Comparison of ENCODE assay signal across 8 cellular contexts in the genomic region with DNA sequence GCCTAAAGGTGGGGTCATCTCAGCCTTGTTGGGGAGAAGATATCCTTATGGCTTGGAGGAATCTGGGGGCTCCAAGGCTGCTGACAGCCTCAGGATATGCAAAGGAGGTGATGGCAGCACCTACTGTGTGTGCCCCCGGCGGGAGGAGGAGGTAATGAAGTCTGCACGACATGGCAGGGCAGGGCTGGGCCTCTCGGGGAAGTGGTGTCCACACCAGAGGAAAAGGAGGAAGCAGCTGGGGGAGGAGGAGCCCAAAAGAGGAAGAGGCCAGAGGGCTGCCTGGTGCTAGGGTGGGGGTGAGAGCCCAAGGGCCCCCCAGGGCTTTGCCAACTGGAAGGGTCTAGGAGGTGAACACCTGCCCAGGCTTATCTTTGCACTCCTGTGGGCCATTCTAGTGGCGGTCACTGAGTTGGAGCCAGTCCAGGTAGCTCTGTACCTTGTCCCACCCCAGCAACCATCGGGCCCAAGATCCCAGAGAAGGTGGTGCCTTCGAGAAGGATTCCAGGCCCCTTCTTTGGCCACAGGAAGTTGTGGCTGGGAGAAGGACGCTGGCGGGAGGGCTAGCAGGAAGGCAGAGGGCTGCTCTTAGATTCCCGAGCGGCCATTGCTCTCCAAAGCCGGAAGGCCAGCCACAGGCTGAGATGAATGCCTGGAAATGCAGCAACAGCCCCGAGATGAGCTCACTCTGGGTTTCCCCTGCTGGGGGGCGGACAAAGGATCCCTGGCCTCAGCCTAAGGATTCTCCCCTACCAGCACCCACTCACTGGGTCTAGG. TPM values are rescaled to one million over a fixed set of nuclear protein-coding genes. Genes with fewer than 3 reads are reported as not detected.
A peak's percentile ranks its signal among the peaks of the same experiment; 100 is the strongest.
DNase-seq lines count a peak whose midpoint lies in the region; ATAC-seq lines count a peak whose summit lies in the region.

No MANE protein-coding gene starts in this region.

- peak overlapping the region; percentile 55 for H3K4me3 Mint-ChIP-seq in activated naive CD4-positive, alpha-beta T cell treated with anti-CD3 and anti-CD28 coated beads for 36 hours
- peak overlapping the region; percentile 69 for H3K4me3 Mint-ChIP-seq in activated T-helper 2 cell treated with anti-CD3 and anti-CD28 coated beads, Interferon-gamma antibody, Interleukin-2, Interleukin-4, amounts not matched to agents 10 μg/mL and 5 μg/mL and 100 μg/mL, durations not matched to agents 14 hours and 24 hours and 36 hours (ENCODE audit: low read depth)

- no peaks in the 10 kb centered on the region for H3K27me3 Mint-ChIP-seq in activated naive CD4-positive, alpha-beta T cell treated with anti-CD3 and anti-CD28 coated beads for 36 hours (ENCODE audit: low read depth)
- no peaks in the 10 kb centered on the region for H3K27me3 Mint-ChIP-seq in activated T-helper 2 cell treated with anti-CD3 and anti-CD28 coated beads, Interferon-gamma antibody, Interleukin-2, Interleukin-4, amounts not matched to agents 10 μg/mL and 5 μg/mL and 100 μg/mL, durations not matched to agents 14 hours and 24 hours and 36 hours (ENCODE audit: low read depth)

- H3K27ac Mint-ChIP-seq in activated naive CD4-positive, alpha-beta T cell treated with anti-CD3 and anti-CD28 coated beads for 36 hours: peak overlapping the region; percentile 95
- H3K27ac Mint-ChIP-seq in activated T-helper 2 cell treated with anti-CD3 and anti-CD28 coated beads, Interferon-gamma antibody, Interleukin-2, Interleukin-4, amounts not matched to agents 10 μg/mL and 5 μg/mL and 100 μg/mL, durations not matched to agents 14 hours and 24 hours and 36 hours: peak overlapping the region; percentile 95

- DNase-seq in activated naive CD4-positive, alpha-beta T cell treated with anti-CD3 and anti-CD28 coated beads for 36 hours: peak; percentile 74
- no peak for DNase-seq in activated naive CD4-positive, alpha-beta T cell treated with anti-CD3 and anti-CD28 coated beads, Interleukin-2, amount 50 U/mL, for 16 hours
- DNase-seq in activated T-helper 2 cell treated with anti-CD3 and anti-CD28 coated beads, Interferon-gamma antibody, Interleukin-2, Interleukin-4, amounts not matched to agents 10 μg/mL and 5 μg/mL and 100 μg/mL, durations not matched to agents 14 hours and 24 hours and 36 hours (ENCODE audit: low spot score): no peak
- DNase-seq in Right ventricle myocardium inferior (ENCODE audit: missing footprints): peak; percentile 92
- DNase-seq in pulmonary artery endothelial cell (ENCODE audit: low read depth, low spot score): peak; percentile 87
- DNase-seq in H4 (ENCODE audit: low spot score): no peak
- no peak for DNase-seq in putamen (ENCODE audit: low spot score)
- no peak for DNase-seq in NCI-H2171 treated with DMSO at 0.1 percent for 48 hours (lab: John Stamatoyannopoulos, UW)

- H3K36me3 Mint-ChIP-seq in activated naive CD4-positive, alpha-beta T cell treated with anti-CD3 and anti-CD28 coated beads for 36 hours (ENCODE audit: low read depth): peaks cover 2% of the 10 kb centered on the region
- peaks cover 43% of the 10 kb centered on the region for H3K36me3 Mint-ChIP-seq in activated T-helper 2 cell treated with anti-CD3 and anti-CD28 coated beads, Interferon-gamma antibody, Interleukin-2, Interleukin-4, amounts not matched to agents 10 μg/mL and 5 μg/mL and 100 μg/mL, durations not matched to agents 14 hours and 24 hours and 36 hours (ENCODE audit: low read depth)

- peak; percentile 35 for ATAC-seq in Right ventricle myocardium inferior

- H3K9me3 Mint-ChIP-seq in activated naive CD4-positive, alpha-beta T cell treated with anti-CD3 and anti-CD28 coated beads for 36 hours: no peaks in the 10 kb centered on the region
- no peaks in the 10 kb centered on the region for H3K9me3 Mint-ChIP-seq in activated T-helper 2 cell treated with anti-CD3 and anti-CD28 coated beads, Interferon-gamma antibody, Interleukin-2, Interleukin-4, amounts not matched to agents 10 μg/mL and 5 μg/mL and 100 μg/mL, durations not matched to agents 14 hours and 24 hours and 36 hours

- H3K4me1 Mint-ChIP-seq in activated naive CD4-positive, alpha-beta T cell treated with anti-CD3 and anti-CD28 coated beads for 36 hours (ENCODE audit: low read depth): peaks cover 90% of the 10 kb centered on the region
- peaks cover 74% of the 10 kb centered on the region for H3K4me1 Mint-ChIP-seq in activated T-helper 2 cell treated with anti-CD3 and anti-CD28 coated beads, Interferon-gamma antibody, Interleukin-2, Interleukin-4, amounts not matched to agents 10 μg/mL and 5 μg/mL and 100 μg/mL, durations not matched to agents 14 hours and 24 hours and 36 hours (ENCODE audit: low read depth)

- intact Hi-C loops in activated naive CD4-positive, alpha-beta T cell treated with anti-CD3 and anti-CD28 coated beads for 36 hours (cut with micrococcal nuclease): no loop called here
- intact Hi-C loops in activated T-helper 2 cell treated with anti-CD3 and anti-CD28 coated beads, Interferon-gamma antibody, Interleukin-2, Interleukin-4, amounts not matched to agents 10 μg/mL and 5 μg/mL and 100 μg/mL, durations not matched to agents 14 hours and 24 hours and 36 hours (cut with micrococcal nuclease): no loop called here
- intact Hi-C loops in Right ventricle myocardium inferior (cut with DNase I): no loop called here

- CTCF ChIA-PET in activated naive CD4-positive, alpha-beta T cell treated with anti-CD3 and anti-CD28 coated beads for 36 hours (lab: Charles Lee): interaction anchor here (0.5 to 4.1 kb wide), 10 partner anchors 13 to 162 kb away, joined by 3 to 38 read pairs (median 4); no protein-coding TSS in a partner anchor

RNA-seq across cellular contexts. Expression of a gene that starts 7.0 kb away (rescaled TPM):
- total RNA-seq in activated naive CD4-positive, alpha-beta T cell treated with anti-CD3 and anti-CD28 coated beads for 36 hours: 100 to 1,000 TPM; 272 to 276 TPM
- 267 and 269 TPM in 2 replicates for total RNA-seq in activated T-helper 2 cell treated with anti-CD3 and anti-CD28 coated beads, Interferon-gamma antibody, Interleukin-2, Interleukin-4, amounts not matched to agents 10 μg/mL and 5 μg/mL and 100 μg/mL, durations not matched to agents 14 hours and 24 hours and 36 hours
- total RNA-seq in Right ventricle myocardium inferior: 153 TPM
- total RNA-seq in pulmonary artery endothelial cell: 597 and 651 TPM in 2 replicates
- total RNA-seq in H4 (2014; rRNA removed; shearing (Covaris generic)): 127 and 141 TPM in 2 replicates

RNA-seq across cellular contexts. Expression of a gene that starts 26.0 kb away (rescaled TPM):
- total RNA-seq in activated naive CD4-positive, alpha-beta T cell treated with anti-CD3 and anti-CD28 coated beads for 36 hours: under 1 TPM; 0.33 to 0.37 TPM
- 0.30 and 0.68 TPM in 2 replicates for total RNA-seq in activated T-helper 2 cell treated with anti-CD3 and anti-CD28 coated beads, Interferon-gamma antibody, Interleukin-2, Interleukin-4, amounts not matched to agents 10 μg/mL and 5 μg/mL and 100 μg/mL, durations not matched to agents 14 hours and 24 hours and 36 hours
- total RNA-seq in Right ventricle myocardium inferior (19.8 TPM), pulmonary artery endothelial cell (0.53 and 0.66 TPM in 2 replicates)
- 5.9 and 8.9 TPM in 2 replicates for total RNA-seq in H4 (2014; rRNA removed; shearing (Covaris generic))

RNA-seq across cellular contexts. Expression of a gene that starts 35.9 kb away (rescaled TPM):
- total RNA-seq in activated naive CD4-positive, alpha-beta T cell treated with anti-CD3 and anti-CD28 coated beads for 36 hours: not detected
- total RNA-seq in activated T-helper 2 cell treated with anti-CD3 and anti-CD28 coated beads, Interferon-gamma antibody, Interleukin-2, Interleukin-4, amounts not matched to agents 10 μg/mL and 5 μg/mL and 100 μg/mL, durations not matched to agents 14 hours and 24 hours and 36 hours: not detected in 2 replicates
- total RNA-seq in Right ventricle myocardium inferior (29.8 TPM), pulmonary artery endothelial cell (not detected in 2 replicates)
- not detected in 2 replicates for total RNA-seq in H4 (2014; rRNA removed; shearing (Covaris generic))

RNA-seq across cellular contexts. Expression of a gene that starts 37.9 kb away (rescaled TPM):
- total RNA-seq in activated naive CD4-positive, alpha-beta T cell treated with anti-CD3 and anti-CD28 coated beads for 36 hours: not detected
- not detected in 2 replicates for total RNA-seq in activated T-helper 2 cell treated with anti-CD3 and anti-CD28 coated beads, Interferon-gamma antibody, Interleukin-2, Interleukin-4, amounts not matched to agents 10 μg/mL and 5 μg/mL and 100 μg/mL, durations not matched to agents 14 hours and 24 hours and 36 hours
- 10.3 TPM for total RNA-seq in Right ventricle myocardium inferior
- 0.07 TPM in 1 of 2 replicates, not detected in the other for total RNA-seq in pulmonary artery endothelial cell
- total RNA-seq in H4 (2014; rRNA removed; shearing (Covaris generic)): not detected in 2 replicates

RNA-seq across cellular contexts. Expression of a gene that starts 49.3 kb away (rescaled TPM):
- 100 to 1,000 TPM; 117 to 125 TPM for total RNA-seq in activated naive CD4-positive, alpha-beta T cell treated with anti-CD3 and anti-CD28 coated beads for 36 hours
- total RNA-seq in activated T-helper 2 cell treated with anti-CD3 and anti-CD28 coated beads, Interferon-gamma antibody, Interleukin-2, Interleukin-4, amounts not matched to agents 10 μg/mL and 5 μg/mL and 100 μg/mL, durations not matched to agents 14 hours and 24 hours and 36 hours: 154 and 164 TPM in 2 replicates
- 69.4 TPM for total RNA-seq in Right ventricle myocardium inferior
- total RNA-seq in pulmonary artery endothelial cell: 148 and 187 TPM in 2 replicates
- 57.5 and 60.5 TPM in 2 replicates for total RNA-seq in H4 (2014; rRNA removed; shearing (Covaris generic))

Comparison
In these comparisons a context has a peak if more than half of its experiments do, and no peak if none do; other contexts are left out.
1. DNase-seq: peak in activated naive CD4-positive, alpha-beta T cell treated with anti-CD3 and anti-CD28 coated beads for 36 hours (single experiment), Right ventricle myocardium inferior (single experiment) and pulmonary artery endothelial cell (single experiment); none in activated naive CD4-positive, alpha-beta T cell treated with anti-CD3 and anti-CD28 coated beads, Interleukin-2, amount 50 U/mL, for 16 hours (single experiment), activated T-helper 2 cell treated with anti-CD3 and anti-CD28 coated beads, Interferon-gamma antibody, Interleukin-2, Interleukin-4, amounts not matched to agents 10 μg/mL and 5 μg/mL and 100 μg/mL, durations not matched to agents 14 hours and 24 hours and 36 hours (single experiment), H4 (single experiment), putamen (single experiment) and NCI-H2171 treated with DMSO at 0.1 percent for 48 hours (single experiment).
2. RNA of a gene that starts 35.9 kb away (total RNA-seq): 29.8 TPM in Right ventricle myocardium inferior (single experiment); not detected in activated naive CD4-positive, alpha-beta T cell treated with anti-CD3 and anti-CD28 coated beads for 36 hours, not detected in activated T-helper 2 cell treated with anti-CD3 and anti-CD28 coated beads, Interferon-gamma antibody, Interleukin-2, Interleukin-4, amounts not matched to agents 10 μg/mL and 5 μg/mL and 100 μg/mL, durations not matched to agents 14 hours and 24 hours and 36 hours, not detected in pulmonary artery endothelial cell and not detected in H4; every median in the first group is over 10 times any median in the second.